In genomic region chr10:112475565-112476233, GRCh38 we compare ENCODE assay signal across 8 cellular contexts. TPM values are rescaled to one million over a fixed set of nuclear protein-coding genes. Genes with fewer than 3 reads are reported as not detected.
DNase-seq lines count a peak whose midpoint lies in the region; FAIRE-seq and TF ChIP-seq lines count a peak whose summit lies in the region.

No MANE protein-coding gene starts in this region.

- H3K4me3 ChIP-seq in brain microvascular endothelial cell (ENCODE audit: low read depth, low read length), result no peak overlapping the region

- FAIRE-seq in D721Med (lab: Jason Lieb, UNC), result no peak

- in situ Hi-C loops in KBM-7 (cut with MboI; ENCODE audit: low pct_unique_long_range_greater_than_20kb, low sequenced_read_pairs) (no loop called here), brain microvascular endothelial cell (cut with HindIII; ENCODE audit: low pct_ligation_motif_present, low sequenced_read_pairs) (no loop called here)

- H3K27me3 ChIP-seq in brain microvascular endothelial cell (replicated peaks), result no peaks in the 10 kb centered on the region

- no peaks in the 10 kb centered on the region for H3K36me3 ChIP-seq in brain microvascular endothelial cell (replicated peaks)

- no peak overlapping the region for H3K27ac ChIP-seq in brain microvascular endothelial cell

- no peak for DNase-seq in D721Med (ENCODE audit: insufficient read length, low spot score)
- DNase-seq in KBM-7, result peak; percentile 4
- DNase-seq in brain microvascular endothelial cell, result no peak
- peak; percentile 30 to 47 for DNase-seq in lung microvascular endothelial cell (ENCODE audit: low read depth in 2 of 2)
- no peak for DNase-seq in T-helper 9 cell
- no peak for DNase-seq in SHP77 treated with DMSO at 0.1 percent for 48 hours (lab: John Stamatoyannopoulos, UW)
- no peak for DNase-seq in NCI-H146 treated with DMSO at 0.1 percent for 48 hours (lab: John Stamatoyannopoulos, UW; ENCODE audit: unreplicated experiment)
- no peak for DNase-seq in SIG-M5 (lab: John Stamatoyannopoulos, UW)

- TF ChIP-seq CTCF in D721Med (IDR thresholded peaks at IDR 0.05; ENCODE audit: insufficient read depth, missing control alignments) (peak; percentile 54), brain microvascular endothelial cell (IDR thresholded peaks at IDR 0.05; ENCODE audit: low read depth, low read length, missing control alignments) (peak; percentile 32)

RNA-seq across cellular contexts. Expression of gene VTI1A, which starts 28.7 kb away (rescaled TPM):
- total RNA-seq in lung microvascular endothelial cell, result 11.6 and 18.8 TPM in 2 replicates

RNA-seq across cellular contexts. Expression of gene ZDHHC6, which starts 29.0 kb away (rescaled TPM):
- 15.9 and 21.6 TPM in 2 replicates for total RNA-seq in lung microvascular endothelial cell

Comparison
In these comparisons a context has a peak if more than half of its experiments do, and no peak if none do; other contexts are left out.
1. DNase-seq: peak in KBM-7 (single experiment) and lung microvascular endothelial cell (2 of 2); none in D721Med (single experiment), brain microvascular endothelial cell (single experiment), T-helper 9 cell (single experiment), SHP77 treated with DMSO at 0.1 percent for 48 hours (single experiment), NCI-H146 treated with DMSO at 0.1 percent for 48 hours (single experiment) and SIG-M5 (single experiment).